ENCODE assay signal across 8 cellular contexts in the genomic region with DNA sequence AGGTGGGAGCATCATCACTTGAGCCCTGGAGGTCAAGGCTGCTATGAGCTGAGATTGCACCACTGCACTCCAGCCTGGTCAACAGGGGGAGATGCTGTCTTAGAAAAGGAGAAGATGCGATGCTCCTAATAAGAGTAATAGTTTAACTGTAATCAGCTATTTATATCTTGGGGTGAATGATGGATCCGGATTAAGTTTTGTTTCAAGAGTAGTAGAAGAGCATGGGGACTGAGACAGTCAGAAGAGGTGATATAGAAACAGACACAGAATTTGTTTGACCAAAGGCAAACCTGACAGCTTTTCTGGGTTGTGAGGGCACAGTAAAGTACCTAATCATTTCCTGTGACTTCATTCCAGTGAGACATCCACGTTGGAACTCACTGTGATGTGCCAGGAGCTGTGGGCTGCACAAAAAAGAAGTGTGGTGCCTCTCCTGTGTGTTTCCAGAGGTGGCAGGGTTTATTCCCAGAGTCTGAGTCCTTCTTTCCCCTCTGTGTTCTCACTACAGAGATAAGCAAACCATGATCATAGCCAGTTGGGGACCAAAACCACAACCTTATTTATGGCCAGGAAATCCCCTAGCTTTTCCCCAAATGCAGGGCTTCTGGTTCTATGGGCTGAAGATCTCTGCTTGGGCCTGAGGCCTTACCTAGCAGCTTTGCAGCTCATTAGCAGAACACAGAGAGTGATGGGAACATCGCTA.
DNase-seq lines count a peak whose midpoint lies in the region; ATAC-seq and TF ChIP-seq lines count a peak whose summit lies in the region.

No MANE protein-coding gene starts in this region.

- ATAC-seq in GM21528 (IDR thresholded peaks at IDR 0.05; ENCODE audit: low FRiP score, unreplicated experiment) (peak; percentile 65), IMR-90 (ENCODE audit: low read depth) (peak; percentile 60), upper lobe of left lung (ENCODE audit: low FRiP score in 2 of 2) (no peak)

- TF ChIP-seq RAD21 in IMR-90 (IDR thresholded peaks at IDR 0.05; ENCODE audit: low read length): peak; percentile 64

- H3K4me2 ChIP-seq in IMR-90 (ENCODE audit: low read depth, low read length): no peak overlapping the region

- peak overlapping the region; percentile 74 for H3K14ac ChIP-seq in IMR-90 (replicated peaks; ENCODE audit: low read depth, low read length)

- H2BK5ac ChIP-seq in IMR-90 (ENCODE audit: low read depth, low read length, poor library complexity, severe bottlenecking): peak overlapping the region; percentile 73

- H2BK20ac ChIP-seq in IMR-90 (ENCODE audit: low read depth, low read length): peak overlapping the region; percentile 84

- whole genome bisulfite sequencing in IMR-90 (ENCODE audit: extremely low coverage in 2 of 2, insufficient read length in 1 of 2), 2 experiments: no CpG with 5 or more reads among the region's 4 CpGs
- WGBS in upper lobe of left lung, 2 donors: 57 to 60% methylated on average over 4 of the region's 4 CpGs
- WGBS in tibial nerve, 2 donors: 63 to 64% methylated on average over 4 of the region's 4 CpGs

- peak overlapping the region; percentile 65; the same call in 1 of the 2 replicates for H2AK5ac ChIP-seq in IMR-90 (ENCODE audit: low read depth, low read length)

- dilution Hi-C loops in IMR-90 (cut with HindIII; ENCODE audit: low sequenced_read_pairs, unreplicated experiment): no loop called here

- H3K4ac ChIP-seq in IMR-90 (ENCODE audit: low read depth, low read length): peak overlapping the region; percentile 56

- H3K27ac ChIP-seq in IMR-90 (ENCODE audit: insufficient read depth, low read length) (no peak overlapping the region; the same call in 1 of the 2 replicates), upper lobe of left lung (no peak overlapping the region), tibial nerve (no peak overlapping the region)

- peak overlapping the region; percentile 58 for H2AFZ ChIP-seq in IMR-90 (replicated peaks; ENCODE audit: low read length, poor library complexity)

- H3K9me1 ChIP-seq in IMR-90 (ENCODE audit: insufficient read depth, low read length): peaks cover 31% of the 10 kb centered on the region

- peak overlapping the region; percentile 39; the same call in 1 of the 2 replicates for H3K9ac ChIP-seq in IMR-90 (ENCODE audit: low read depth, low read length)

- CTCF ChIA-PET in IMR-90 (lab: Yijun Ruan, JAX): interaction anchor here (0.5 to 1.6 kb wide), 4 partner anchors 44 to 294 kb away, joined by 3 to 6 read pairs (median 3); no protein-coding TSS in a partner anchor

- POLR2A ChIA-PET in IMR-90 (lab: Charles Lee; ENCODE audit: unreplicated experiment): no interaction called here

- peak overlapping the region; percentile 69 for H2AK9ac ChIP-seq in IMR-90 (replicated peaks; ENCODE audit: low read depth, low read length, poor library complexity)

- H3K36me3 ChIP-seq in IMR-90 (ENCODE audit: control insufficient read depth, insufficient read depth, low read length) (no peaks in the 10 kb centered on the region), upper lobe of left lung (no peaks in the 10 kb centered on the region), HAP-1 (replicated peaks) (peaks cover 3% of the 10 kb centered on the region; the same call in 1 of the 2 replicates), tibial nerve (peaks cover 0 to 6% (median 0%) of the 10 kb centered on the region in 3 donors)

- peak overlapping the region; percentile 4; the same call in 1 of the 2 replicates for H3K23ac ChIP-seq in IMR-90 (ENCODE audit: low read depth, low read length)

- H4K8ac ChIP-seq in IMR-90 (ENCODE audit: low read depth in 2 of 2, low read length in 2 of 2): peak overlapping the region; percentile 16 to 41; a peak in 2 of 4 replicates

- H3K4me1 ChIP-seq in IMR-90 (ENCODE audit: control insufficient read depth, insufficient read depth, low read length) (peaks cover 7% of the 10 kb centered on the region), upper lobe of left lung (peaks cover 0 to 10% (median 0%) of the 10 kb centered on the region in 4 donors), HAP-1 (no peaks in the 10 kb centered on the region), tibial nerve (no peaks in the 10 kb centered on the region)

- TF ChIP-seq CTCF in IMR-90 (conservative IDR thresholded peaks at IDR 0.05; ENCODE audit: low read depth, low read length): peak; percentile 57
- peak; percentile 68 for TF ChIP-seq CTCF in choroid plexus epithelial cell (conservative IDR thresholded peaks at IDR 0.05; ENCODE audit: low read depth, low read length)
- peak in 1 of 6 experiments; percentile 7 for TF ChIP-seq CTCF in upper lobe of left lung (IDR thresholded peaks at IDR 0.05)
- TF ChIP-seq CTCF in tibial nerve (IDR thresholded peaks at IDR 0.05): no peak

- TF ChIP-seq EP300 in upper lobe of left lung (IDR thresholded peaks at IDR 0.05): no peak
- no peak for TF ChIP-seq EP300 in tibial nerve (IDR thresholded peaks at IDR 0.05)

- BruUV-seq in IMR-90 (replicated peaks; lab: Mats Ljungman, UMichigan): no TSS peak

- TF ChIP-seq POLR2A in IMR-90 (IDR thresholded peaks at IDR 0.05; ENCODE audit: low read depth, low read length): no peak
- no peak for TF ChIP-seq POLR2A in upper lobe of left lung (IDR thresholded peaks at IDR 0.05)
- no peak for TF ChIP-seq POLR2A in tibial nerve (IDR thresholded peaks at IDR 0.05)

- no peak overlapping the region for H3K4me3 ChIP-seq in IMR-90 (ENCODE audit: insufficient read depth, low read depth, low read length)
- no peak overlapping the region for H3K4me3 ChIP-seq in choroid plexus epithelial cell (ENCODE audit: low read depth, low read length)
- no peak overlapping the region for H3K4me3 ChIP-seq in upper lobe of left lung
- no peak overlapping the region for H3K4me3 ChIP-seq in HAP-1
- H3K4me3 ChIP-seq in tibial nerve: no peak overlapping the region

- H3K56ac ChIP-seq in IMR-90 (ENCODE audit: extremely low read depth, insufficient read depth, low read length): no peak overlapping the region

- peak overlapping the region; percentile 72 for H2BK15ac ChIP-seq in IMR-90 (ENCODE audit: low read depth, low read length)

- peak; percentile 19 for DNase-seq in DMS53 (lab: John Stamatoyannopoulos, UW)
- no peak for DNase-seq in DMS53 treated with DMSO at 0.1 percent for 48 hours (lab: John Stamatoyannopoulos, UW; ENCODE audit: unreplicated experiment)
- DNase-seq in IMR-90: peak; percentile 67
- DNase-seq in choroid plexus epithelial cell (ENCODE audit: low read depth): peak; percentile 58
- DNase-seq in upper lobe of left lung: no peak
- no peak for DNase-seq in HAP-1 (ENCODE audit: low spot score in 2 of 2)
- DNase-seq in tibial nerve (ENCODE audit: low spot score in 2 of 2): no peak

- in situ Hi-C loops in IMR-90 (cut with MboI; ENCODE audit: low sequenced_read_pairs) (loop anchor here (10.0 to 25.0 kb wide), 2 partner anchors 190 to 442 kb away; partner anchors contain the start of gene SMARCAL1), HAP-1 (cut with MboI; ENCODE audit: low sequenced_read_pairs) (loop anchor here (25.0 kb wide), 1 partner anchor 440 kb away; no protein-coding TSS in a partner anchor)

- intact Hi-C loops in IMR-90 (cut with micrococcal nuclease): loop anchor here (2.0 to 5.0 kb wide), 2 partner anchors 182 to 444 kb away; no protein-coding TSS in a partner anchor

- H3K9me3 ChIP-seq in IMR-90 (ENCODE audit: control insufficient read depth, insufficient read depth, low read length): no peaks in the 10 kb centered on the region
- H3K9me3 ChIP-seq in upper lobe of left lung: no peaks in the 10 kb centered on the region
- H3K9me3 ChIP-seq in HAP-1: no peaks in the 10 kb centered on the region
- H3K9me3 ChIP-seq in tibial nerve: no peaks in the 10 kb centered on the region

- H3K79me1 ChIP-seq in IMR-90 (ENCODE audit: low read depth in 1 of 2, low read length in 2 of 2): peaks cover 0 to 6% of the 10 kb centered on the region in 2 experiments; a peak in 1 of 4 replicates

- peak overlapping the region; percentile 75; the same call in 1 of the 2 replicates for H2BK120ac ChIP-seq in IMR-90 (ENCODE audit: low read depth, low read length)

- H3K27me3 ChIP-seq in IMR-90 (ENCODE audit: control insufficient read depth, insufficient read depth, low read length) (no peaks in the 10 kb centered on the region), upper lobe of left lung (no peaks in the 10 kb centered on the region), HAP-1 (ENCODE audit: low read depth) (no peaks in the 10 kb centered on the region), tibial nerve (no peaks in the 10 kb centered on the region)

- peak overlapping the region; percentile 12; the same call in 1 of the 2 replicates for H4K5ac ChIP-seq in IMR-90 (ENCODE audit: low read depth, low read length)

- H4K20me1 ChIP-seq in IMR-90 (ENCODE audit: insufficient read depth, low read length): no peaks in the 10 kb centered on the region

- H3K18ac ChIP-seq in IMR-90 (ENCODE audit: low read depth, low read length): peak overlapping the region; percentile 48; the same call in 1 of the 2 replicates

- peak overlapping the region; percentile 19; the same call in 1 of the 2 replicates for H4K91ac ChIP-seq in IMR-90 (ENCODE audit: insufficient read depth, low read depth, low read length)

TF ChIP-seq in IMR-90, 13 proteins besides CTCF, POLR2A, EP300 and RAD21 (continues in another document):
- no peak for TF ChIP-seq RCOR1 (IDR thresholded peaks at IDR 0.05; ENCODE audit: insufficient replicate concordance, low read length)
- TF ChIP-seq MAZ (IDR thresholded peaks at IDR 0.05; ENCODE audit: borderline replicate concordance, low read depth, low read length): no peak
- peak; percentile 26; the same call in 1 of the 2 replicates for TF ChIP-seq SMC3 (IDR thresholded peaks at IDR 0.05; ENCODE audit: low read depth, low read length)
- TF ChIP-seq USF2 (IDR thresholded peaks at IDR 0.05; ENCODE audit: low read depth, low read length): no peak
- TF ChIP-seq RFX5 (IDR thresholded peaks at IDR 0.05; ENCODE audit: low read depth, low read length): no peak
- TF ChIP-seq ELK1 (IDR thresholded peaks at IDR 0.05; ENCODE audit: borderline replicate concordance, low read depth, low read length): no peak
- TF ChIP-seq MXI1 (IDR thresholded peaks at IDR 0.05; ENCODE audit: borderline replicate concordance, low read depth, low read length): no peak

Comparison
In these comparisons a context has a peak if more than half of its experiments do, and no peak if none do; other contexts are left out.
1. DNase-seq: peak in DMS53 (single experiment), IMR-90 (single experiment) and choroid plexus epithelial cell (single experiment); none in DMS53 treated with DMSO at 0.1 percent for 48 hours (single experiment), upper lobe of left lung (0 of 2), HAP-1 (0 of 2) and tibial nerve (0 of 2).
2. ATAC-seq: peak in GM21528 (single experiment) and IMR-90 (single experiment); none in upper lobe of left lung (0 of 2).
3. CTCF ChIP-seq: peak in IMR-90 (single experiment) and choroid plexus epithelial cell (single experiment); none in tibial nerve (0 of 5).